Comparison of ENCODE assay signal across 17 cellular contexts in the genomic region with DNA sequence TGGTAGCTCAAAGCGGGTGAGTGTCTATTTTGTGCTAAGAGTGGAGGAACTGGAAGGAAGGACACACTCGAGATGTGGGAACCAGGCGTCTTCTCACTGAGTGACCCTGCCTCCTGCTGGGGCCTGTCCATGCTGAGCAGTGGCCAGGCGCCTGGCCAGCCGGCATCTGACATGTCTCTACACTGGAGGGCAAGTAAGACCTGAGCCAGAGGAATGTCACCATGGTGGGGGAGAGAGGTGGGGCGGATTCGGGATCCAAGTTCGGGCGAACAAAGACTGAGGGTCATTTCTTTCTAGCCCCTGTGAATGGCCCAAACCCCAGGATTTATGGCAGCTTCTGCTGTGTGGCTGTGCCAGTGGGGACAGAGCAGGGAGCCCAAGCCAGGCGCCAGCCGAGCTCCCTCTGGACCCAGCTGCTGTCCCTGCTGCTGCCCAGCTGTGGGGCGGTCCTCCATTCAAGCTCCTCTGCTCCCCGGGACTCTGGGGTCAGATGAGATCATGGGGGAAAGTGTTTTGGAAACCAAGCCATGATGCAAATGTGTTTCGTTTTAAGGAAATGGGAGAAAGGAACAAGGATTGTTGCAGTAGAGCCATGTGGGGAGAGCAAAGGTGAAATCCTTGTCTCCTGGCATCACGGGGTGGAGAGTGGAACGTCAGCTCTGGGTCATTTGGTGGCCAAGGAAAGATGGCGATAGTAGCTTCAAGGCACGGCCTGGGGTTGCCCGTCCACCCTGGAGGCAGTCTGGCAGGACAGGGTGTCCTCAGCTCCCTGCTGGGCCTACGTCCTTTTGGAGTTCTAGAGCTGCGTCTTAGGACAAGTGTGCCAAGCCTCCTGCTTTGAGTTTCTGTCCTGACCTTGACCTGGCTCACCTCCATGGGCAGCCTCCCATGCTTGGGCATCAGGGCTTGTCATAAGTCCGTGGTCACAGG. TPM values are rescaled to one million over a fixed set of nuclear protein-coding genes. Genes with fewer than 3 reads are reported as not detected.
DNase-seq lines count a peak whose midpoint lies in the region; ATAC-seq, FAIRE-seq and TF ChIP-seq lines count a peak whose summit lies in the region.
"Had no signal": no experiment of that assay in that cellular context is flagged by ENCODE, and none has a peak within 500 bp of the region (broad histone marks: within the 10 kb centered on the region; RNA-seq: fewer than 3 reads in every experiment).

No MANE protein-coding gene starts in this region.

- H4K5ac ChIP-seq in H9 (ENCODE audit: insufficient read length, low read depth, low read length) = no peak overlapping the region

- H3K4ac ChIP-seq in H9 (ENCODE audit: low read depth, low read length) = no peak overlapping the region

- peak overlapping the region in 1 of 3 experiments; percentile 72; a peak in 2 of 7 replicates for H3K27ac Mint-ChIP-seq in H9
- H3K27ac Mint-ChIP-seq in endothelial cell (ENCODE audit: unreplicated experiment) = no peak overlapping the region
- H3K27ac Mint-ChIP-seq: activated naive CD8-positive, alpha-beta T cell; HFFc6 had no signal

- H3K9me3 Mint-ChIP-seq in H9 = no peaks in the 10 kb centered on the region
- no peaks in the 10 kb centered on the region for H3K9me3 Mint-ChIP-seq in endothelial cell (ENCODE audit: unreplicated experiment)
- H3K9me3 Mint-ChIP-seq: central memory CD8-positive, alpha-beta T cell had no signal

- H3K27me3 Mint-ChIP-seq in H9 (ENCODE audit: low read depth) (no peaks in the 10 kb centered on the region; the same call in 1 of the 2 replicates), endothelial cell (ENCODE audit: unreplicated experiment) (no peaks in the 10 kb centered on the region)
- H3K27me3 Mint-ChIP-seq: activated naive CD8-positive, alpha-beta T cell; central memory CD8-positive, alpha-beta T cell had no signal

- peaks cover 2 to 12% (median 10%) of the 10 kb centered on the region in 3 experiments; a peak in 5 of 7 replicates for H3K36me3 Mint-ChIP-seq in H9 (ENCODE audit: insufficient read depth in 1 of 3, low read depth in 3 of 3)
- peaks cover 22% of the 10 kb centered on the region for H3K36me3 Mint-ChIP-seq in endothelial cell (ENCODE audit: low read depth, unreplicated experiment)

- TF ChIP-seq CTCF in H9 (conservative IDR thresholded peaks at IDR 0.05) (no peak), endothelial cell (IDR thresholded peaks at IDR 0.05; ENCODE audit: unreplicated experiment) (no peak), mucosa of descending colon (IDR thresholded peaks at IDR 0.05) (no peak)

- no peak for DNase-seq in H9
- DNase-seq in endothelial cell (ENCODE audit: low spot score) = no peak
- no peak for DNase-seq in mucosa of descending colon
- no peak for DNase-seq in NCI-H1930 (lab: John Stamatoyannopoulos, UW)
- no peak for DNase-seq in frontal cortex (ENCODE audit: low spot score in 2 of 2)
- DNase-seq: activated CD4-positive, alpha-beta T cell treated with anti-CD3 and anti-CD28 coated beads, Interleukin-2, amount 50 U/mL, for 4 hours; activated T-cell treated with anti-CD3 and anti-CD28 coated beads, Interleukin-2, amount 50 U/mL, for 1 hour; HFFc6 had no signal

- peak overlapping the region; percentile 19; the same call in 1 of the 2 replicates for H3K14ac ChIP-seq in H9 (ENCODE audit: insufficient read depth, low read length)

- no peak overlapping the region for H3K18ac ChIP-seq in H9 (ENCODE audit: insufficient read length, low read depth, low read length)

- H2BK20ac ChIP-seq in H9 (ENCODE audit: low read depth, low read length, poor library complexity, severe bottlenecking) = no peak overlapping the region

- no peak for FAIRE-seq in frontal cortex (lab: Jason Lieb, UNC)
- FAIRE-seq: K562, urothelium cell line had no signal

- H3K9me3 ChIP-seq in H9 (ENCODE audit: control insufficient read depth, low read depth, low read length) (no peaks in the 10 kb centered on the region), mucosa of descending colon (no peaks in the 10 kb centered on the region), subcutaneous abdominal adipose tissue (ENCODE audit: control insufficient read depth in 5 of 5, low read length in 5 of 5) (no peaks in the 10 kb centered on the region)
- H3K9me3 ChIP-seq: prostate gland had no signal

- no peak overlapping the region for H3K4me3 Mint-ChIP-seq in H9
- peak overlapping the region; percentile 47 for H3K4me3 Mint-ChIP-seq in endothelial cell (ENCODE audit: unreplicated experiment)
- H3K4me3 Mint-ChIP-seq: activated naive CD8-positive, alpha-beta T cell; central memory CD8-positive, alpha-beta T cell; HFFc6 had no signal

- ATAC-seq in mucosa of descending colon = peak; percentile 24
- ATAC-seq in HG02759 (IDR thresholded peaks at IDR 0.05; ENCODE audit: unreplicated experiment) = no peak
- ATAC-seq in GM18870 (IDR thresholded peaks at IDR 0.05; ENCODE audit: unreplicated experiment) = no peak
- ATAC-seq: K562, Panc1 had no signal

- no peak overlapping the region for H2BK120ac ChIP-seq in H9 (ENCODE audit: low read depth, low read length, poor library complexity, severe bottlenecking)

- H3K36me3 ChIP-seq in mucosa of descending colon (ENCODE audit: low read depth) (no peaks in the 10 kb centered on the region), subcutaneous abdominal adipose tissue (ENCODE audit: control insufficient read depth in 5 of 5, insufficient read depth in 5 of 5, low read length in 5 of 5) (peaks cover 0 to 39% (median 20%) of the 10 kb centered on the region in 5 donors)
- H3K36me3 ChIP-seq: prostate gland had no signal

- H3K4me1 Mint-ChIP-seq in H9 (peaks cover 45 to 52% of the 10 kb centered on the region in 2 experiments), endothelial cell (ENCODE audit: unreplicated experiment) (peaks cover 9% of the 10 kb centered on the region)

- no peaks in the 10 kb centered on the region for H4K20me1 ChIP-seq in H9 (ENCODE audit: control insufficient read depth, insufficient read depth, insufficient read length)

- no peak overlapping the region for H2BK15ac ChIP-seq in H9 (ENCODE audit: low read depth, low read length)

- intact Hi-C loops in mucosa of descending colon (cut with DNase I, micrococcal nuclease) = no loop called here

- H2AK5ac ChIP-seq in H9 (ENCODE audit: insufficient read length, low read length) = no peak overlapping the region

- no peak overlapping the region for H3K27ac ChIP-seq in H9 (ENCODE audit: insufficient read length, low read depth, low read length)
- peak overlapping the region; percentile 96 for H3K27ac ChIP-seq in subcutaneous abdominal adipose tissue (ENCODE audit: low read depth, low read length)
- H3K27ac ChIP-seq: prostate gland had no signal

- no peaks in the 10 kb centered on the region for H3K79me1 ChIP-seq in H9 (ENCODE audit: insufficient read depth, low read depth, low read length, poor library complexity, severe bottlenecking)

- no peaks in the 10 kb centered on the region for H3K79me2 ChIP-seq in H9 (ENCODE audit: insufficient read depth, low read length)

- no peak overlapping the region for H3K23ac ChIP-seq in H9 (ENCODE audit: insufficient read length, low read depth, low read length)

- H2AFZ ChIP-seq in H9 (ENCODE audit: low read length) = no peak overlapping the region

- no peak overlapping the region for H3K4me2 ChIP-seq in H9 (ENCODE audit: insufficient read depth, insufficient read length, low read length)

- no peak overlapping the region for H3K4me3 ChIP-seq in mucosa of descending colon
- H3K4me3 ChIP-seq in subcutaneous abdominal adipose tissue (ENCODE audit: low read depth in 1 of 5, low read length in 5 of 5) = peak overlapping the region in 3 of 5 donors; percentile 6 to 39 (median 19)
- H3K4me3 ChIP-seq: K562, prostate gland had no signal

- H3K4me1 ChIP-seq in H9 (ENCODE audit: insufficient read depth, low read length) (0 out of 2 replicates have a peak, but pooled peaks cover 2% of the 10 kb centered on the region), mucosa of descending colon (ENCODE audit: low read depth) (no peaks in the 10 kb centered on the region), subcutaneous abdominal adipose tissue (ENCODE audit: control insufficient read depth in 5 of 5, insufficient read depth in 5 of 5, low read length in 5 of 5) (peaks cover 9 to 85% (median 65%) of the 10 kb centered on the region in 5 donors)
- H3K4me1 ChIP-seq: prostate gland had no signal

- no peaks in the 10 kb centered on the region for H3K23me2 ChIP-seq in H9 (ENCODE audit: insufficient read length, low read depth, low read length, poor library complexity, severe bottlenecking)

- H3K27me3 ChIP-seq in H9 (ENCODE audit: insufficient read depth, low read length) = no peaks in the 10 kb centered on the region
- H3K27me3 ChIP-seq in subcutaneous abdominal adipose tissue (ENCODE audit: control insufficient read depth in 5 of 5, insufficient read depth in 4 of 5, low read length in 5 of 5) = peaks cover 0 to 2% (median 0%) of the 10 kb centered on the region in 5 donors

- H4K8ac ChIP-seq in H9 (replicated peaks; ENCODE audit: insufficient read length, low read depth, low read length) = no peak overlapping the region

- H3K9ac ChIP-seq in H9 (ENCODE audit: extremely low read depth, insufficient read length, low read length) (no peak overlapping the region), subcutaneous abdominal adipose tissue (ENCODE audit: low read length in 5 of 5) (peak overlapping the region in 4 of 5 donors; percentile 17 to 63 (median 36))

- no peak overlapping the region for H2BK5ac ChIP-seq in H9 (ENCODE audit: insufficient read length, low read length)

- H3T11ph ChIP-seq in H9 (ENCODE audit: low read length) = no peak overlapping the region

- H2BK12ac ChIP-seq in H9 (ENCODE audit: insufficient read length, low read depth, low read length) = no peak overlapping the region

- WGBS in H9 (ENCODE audit: extremely low coverage, insufficient read length, low lambda C conversion rate) = no CpG with 5 or more reads among the region's 22 CpGs

- no peak overlapping the region for H3K56ac ChIP-seq in H9 (ENCODE audit: insufficient read length, low read depth, low read length)

- H4K91ac ChIP-seq in H9 (ENCODE audit: insufficient read length, low read depth, low read length) = no peak overlapping the region

RNA-seq across cellular contexts. Expression of a gene that starts 8.1 kb away (rescaled TPM):
- 0.44 and 0.64 TPM in 2 replicates for total RNA-seq in H9 (2021)
- total RNA-seq in endothelial cell (ENCODE audit: unreplicated experiment) = 24.8 TPM
- total RNA-seq in mucosa of descending colon = 10 to 100 TPM in 2 of 3 donors, 1 to 10 TPM in 1; 8.0 to 17.9 (median 11.9) TPM
- total RNA-seq in frontal cortex = 20.0 TPM
